In the genomic region with DNA sequence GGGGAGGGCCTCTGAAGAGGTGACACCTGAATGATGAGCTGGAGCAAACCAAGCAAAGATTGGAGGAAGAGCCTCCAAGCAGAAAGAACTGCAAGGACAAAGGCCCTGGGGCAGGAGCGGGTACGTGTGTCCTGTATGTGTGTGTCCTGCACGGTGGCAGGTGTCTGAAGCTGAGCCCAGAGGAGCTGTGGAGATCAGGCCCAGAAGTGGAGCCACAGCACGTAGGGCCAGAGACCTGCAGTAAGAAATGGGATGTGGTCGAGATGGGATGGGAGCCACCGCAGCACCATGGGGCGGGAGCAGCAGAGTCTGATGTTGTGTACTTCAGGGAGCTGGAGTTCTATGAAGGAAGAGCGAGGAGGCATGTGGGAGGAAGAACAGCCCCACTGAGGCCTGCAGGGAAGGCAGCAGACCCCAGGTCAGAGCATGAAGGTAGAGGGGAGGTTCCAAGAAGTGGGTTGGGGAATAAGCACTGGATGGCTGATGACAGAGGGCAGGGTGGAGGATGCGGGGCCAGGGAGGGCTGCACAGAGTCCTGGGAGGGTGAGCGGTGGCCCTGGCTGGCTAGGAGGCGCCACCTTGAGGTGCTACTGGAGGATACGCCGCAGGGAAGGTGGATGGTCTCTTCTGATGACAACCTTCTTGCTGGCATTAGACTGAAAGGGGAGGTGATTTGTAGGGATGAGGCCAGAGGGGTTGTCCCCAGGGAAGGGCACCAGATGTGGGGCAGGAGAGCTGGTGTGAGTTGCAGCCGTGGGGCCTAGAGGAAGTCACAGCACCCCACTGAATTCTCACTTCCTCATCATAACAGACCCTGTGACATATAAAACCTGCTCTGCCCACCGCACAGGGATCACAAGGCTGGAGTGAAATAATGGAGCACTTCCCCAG, we compare ENCODE assay signal across 8 cellular contexts. TPM values are rescaled to one million over a fixed set of nuclear protein-coding genes. Genes with fewer than 3 reads are reported as not detected.
DNase-seq lines count a peak whose midpoint lies in the region; ATAC-seq and TF ChIP-seq lines count a peak whose summit lies in the region.

No MANE protein-coding gene starts in this region.

- H3K4me3 Mint-ChIP-seq in CD14-positive monocyte: peak overlapping the region; percentile 25 to 82

- peak; percentile 89 for DNase-seq in CD14-positive monocyte (ENCODE audit: low spot score)
- peak; percentile 40 for DNase-seq in RKO (ENCODE audit: low spot score)
- DNase-seq in activated naive CD4-positive, alpha-beta T cell treated with Interleukin-2 at 50 U/mL for 16 hours: peak; percentile 63
- peak; percentile 53 for DNase-seq in left ventricle myocardium superior
- peak in 3 of 4 experiments; percentile 35 to 52 (median 45) for DNase-seq in stimulated activated CD4-positive, alpha-beta T cell treated with anti-CD3 and anti-CD28 coated beads, Interleukin-1b, Interleukin-23, amount 100 ng/mL, for 24 hours (ENCODE audit: low read depth in 4 of 4, low spot score in 1 of 4)
- no peak for DNase-seq in epidermal melanocyte (ENCODE audit: insufficient read length, low spot score)

- peak overlapping the region; percentile 57 to 93 (median 84) for H3K27ac Mint-ChIP-seq in CD14-positive monocyte

- H3K9me3 Mint-ChIP-seq in CD14-positive monocyte: no peaks in the 10 kb centered on the region

- intact Hi-C loops in CD14-positive monocyte (cut with micrococcal nuclease) (no loop called here), left ventricle myocardium superior (cut with micrococcal nuclease) (no loop called here)

- H3K27me3 Mint-ChIP-seq in CD14-positive monocyte (ENCODE audit: low read depth in 3 of 3): peaks cover 0 to 4% (median 3%) of the 10 kb centered on the region in 3 donors

- H3K4me1 Mint-ChIP-seq in CD14-positive monocyte: peaks cover 26% of the 10 kb centered on the region

- peaks cover 12 to 20% of the 10 kb centered on the region in 2 donors for H3K36me3 Mint-ChIP-seq in CD14-positive monocyte

- TF ChIP-seq CTCF in CD14-positive monocyte (IDR thresholded peaks at IDR 0.05): peak; percentile 39

- ATAC-seq in GM18873 (IDR thresholded peaks at IDR 0.05; ENCODE audit: low FRiP score, unreplicated experiment) (peak; percentile 39), HG03196 (IDR thresholded peaks at IDR 0.05; ENCODE audit: unreplicated experiment) (peak; percentile 56), left ventricle myocardium superior (peak; percentile 72)

RNA-seq across cellular contexts. Expression of gene CETP, which starts 10.6 kb away (rescaled TPM):
- 1 to 10 TPM; 1.3 to 2.1 TPM for polyA plus RNA-seq in CD14-positive monocyte
- 0.37 TPM for total RNA-seq in left ventricle myocardium superior

RNA-seq across cellular contexts. Expression of gene HERPUD1, which starts 19.2 kb away (rescaled TPM):
- 100 to 1,000 TPM; 179 to 186 TPM for polyA plus RNA-seq in CD14-positive monocyte
- 129 TPM for total RNA-seq in left ventricle myocardium superior

RNA-seq across cellular contexts. Expression of gene NLRC5, which starts 38.2 kb away (rescaled TPM):
- 10 to 100 TPM; 10.3 to 21.6 TPM for polyA plus RNA-seq in CD14-positive monocyte
- total RNA-seq in left ventricle myocardium superior: 9.8 TPM
